Comparison of ENCODE assay signal across 37 cellular contexts in the genomic region with DNA sequence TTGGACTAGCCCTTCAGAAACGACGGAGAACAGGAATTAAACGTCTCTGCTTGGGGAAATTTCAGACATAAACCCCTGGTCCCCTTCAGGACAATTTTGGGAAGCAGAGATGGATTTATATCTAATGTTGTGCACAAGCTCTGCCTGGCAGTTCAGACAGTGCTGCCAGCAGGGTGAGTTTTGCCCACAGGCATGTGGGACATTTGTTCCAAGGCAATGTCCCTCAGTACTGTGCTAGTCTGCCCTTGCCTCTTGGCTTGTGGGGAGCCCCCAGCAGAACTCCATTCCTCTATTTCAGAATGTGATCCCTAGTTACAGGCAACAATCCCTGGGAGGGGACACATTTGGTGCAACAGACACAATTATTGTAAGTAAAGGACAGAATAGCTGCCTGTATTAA.
"Had no signal": no experiment of that assay in that cellular context is flagged by ENCODE, and none has a peak within 500 bp of the region (broad histone marks: within the 10 kb centered on the region; RNA-seq: fewer than 3 reads in every experiment).

No MANE protein-coding gene starts in this region.

- ATAC-seq: activated CD4-positive, alpha-beta T cell treated with anti-CD3 and anti-CD28 coated beads for 36 hours; activated CD4-positive, CD25-positive, alpha-beta regulatory T cell treated with anti-CD3 and anti-CD28 coated beads, Interleukin-2, amount 50 U/mL, for 24 hours; activated CD8-positive, alpha-beta memory T cell treated with anti-CD3 and anti-CD28 coated beads, Interleukin-2, amount 10 ng/mL, durations not matched to agents 7 days and 5 days; activated CD8-positive, alpha-beta T cell treated with anti-CD3 and anti-CD28 coated beads, Interleukin-2, amount 10 ng/mL, durations not matched to agents 7 days and 5 days; activated naive CD8-positive, alpha-beta T cell treated with anti-CD3 and anti-CD28 coated beads, Interleukin-2, amount 50 U/mL, for 24 hours; WTC11 had no signal

- DNase-seq: activated CD4-positive, alpha-beta memory T cell treated with anti-CD3 and anti-CD28 coated beads, Interleukin-2, amount 10 ng/mL, durations not matched to agents 7 days and 5 days; activated CD4-positive, alpha-beta T cell treated with anti-CD3 and anti-CD28 coated beads for 1 hour; activated CD4-positive, alpha-beta T cell treated with anti-CD3 and anti-CD28 coated beads for 36 hours; activated CD4-positive, alpha-beta T cell treated with anti-CD3 and anti-CD28 coated beads for 48 hours; activated CD4-positive, alpha-beta T cell treated with anti-CD3 and anti-CD28 coated beads, Interleukin-2, amount 10 ng/mL, durations not matched to agents 7 days and 5 days; activated CD4-positive, alpha-beta T cell treated with anti-CD3 and anti-CD28 coated beads, Interleukin-2, amount 50 U/mL, for 48 hours; activated CD4-positive, CD25-positive, alpha-beta regulatory T cell; activated CD8-positive, alpha-beta memory T cell treated with anti-CD3 and anti-CD28 coated beads for 24 hours; activated CD8-positive, alpha-beta memory T cell treated with anti-CD3 and anti-CD28 coated beads, Interleukin-2, amount 10 ng/mL, durations not matched to agents 7 days and 5 days; activated CD8-positive, alpha-beta memory T cell treated with anti-CD3 and anti-CD28 coated beads, Interleukin-2, amount 50 U/mL, for 48 hours; activated CD8-positive, alpha-beta T cell treated with anti-CD3 and anti-CD28 coated beads, Interleukin-2, amount 10 ng/mL, durations not matched to agents 7 days and 5 days; activated effector memory CD4-positive, alpha-beta T cell treated with Interleukin-2 at 50 U/mL for 16 hours; activated gamma-delta T cell; activated naive CD4-positive, alpha-beta T cell treated with anti-CD3 and anti-CD28 coated beads, Interleukin-2, amount 10 ng/mL, durations not matched to agents 7 days and 5 days; activated naive CD4-positive, alpha-beta T cell treated with Interleukin-2 at 50 U/mL for 16 hours; activated naive CD8-positive, alpha-beta T cell treated with anti-CD3 and anti-CD28 coated beads, Interleukin-2, amount 10 ng/mL, durations not matched to agents 7 days and 5 days; activated naive CD8-positive, alpha-beta T cell treated with anti-CD3 and anti-CD28 coated beads, Interleukin-2, amount 50 U/mL, for 24 hours; activated T-cell treated with anti-CD3 and anti-CD28 coated beads, Interleukin-2, amount 50 U/mL, for 24 hours; activated T-cell treated with anti-CD3 and anti-CD28 coated beads, Interleukin-2, amount 50 U/mL, for 48 hours; amygdala; anterior cingulate cortex; brain microvascular endothelial cell; central memory CD4-positive, alpha-beta T cell; cerebellar nuclear complex; T-helper 1 cell; T-helper 2 cell; T-helper 9 cell; WERI-Rb-1 had no signal

- H3K27ac Mint-ChIP-seq: activated CD4-positive, alpha-beta memory T cell treated with anti-CD3 and anti-CD28 coated beads, Interleukin-2, amount 10 ng/mL, durations not matched to agents 7 days and 5 days; activated CD4-positive, alpha-beta T cell treated with anti-CD3 and anti-CD28 coated beads for 36 hours; activated CD4-positive, alpha-beta T cell treated with anti-CD3 and anti-CD28 coated beads, Interleukin-2, amount 10 ng/mL, durations not matched to agents 7 days and 5 days; activated CD8-positive, alpha-beta memory T cell treated with anti-CD3 and anti-CD28 coated beads, Interleukin-2, amount 10 ng/mL, durations not matched to agents 7 days and 5 days; activated CD8-positive, alpha-beta T cell treated with anti-CD3 and anti-CD28 coated beads, Interleukin-2, amount 10 ng/mL, durations not matched to agents 7 days and 5 days; activated naive CD4-positive, alpha-beta T cell treated with anti-CD3 and anti-CD28 coated beads, Interleukin-2, amount 10 ng/mL, durations not matched to agents 7 days and 5 days; activated naive CD4-positive, alpha-beta T cell treated with anti-CD3 and anti-CD28 coated beads, Interleukin-2, amount 50 U/mL, for 24 hours; activated naive CD8-positive, alpha-beta T cell; activated naive CD8-positive, alpha-beta T cell treated with anti-CD3 and anti-CD28 coated beads, Interleukin-2, amount 10 ng/mL, durations not matched to agents 7 days and 5 days; activated naive CD8-positive, alpha-beta T cell treated with anti-CD3 and anti-CD28 coated beads, Interleukin-2, amount 50 U/mL, for 24 hours; activated T-cell treated with anti-CD3 and anti-CD28 coated beads, Interleukin-2, amount 50 U/mL, for 24 hours; activated T-helper 2 cell treated with anti-CD3 and anti-CD28 coated beads, Interferon-gamma antibody, Interleukin-2, Interleukin-4, amounts not matched to agents 10 μg/mL and 5 μg/mL and 100 μg/mL, durations not matched to agents 14 hours and 24 hours and 36 hours; T-helper 1 cell treated with Interleukin-12 subunit alpha and Interleukin-12 subunit beta and Interleukin-4 antibody, amounts not matched to agents 30 μg/mL and 1 μg/mL, for 36 hours; T-helper 2 cell treated with Interferon-gamma antibody and Interleukin-4, amounts not matched to agents 5 μg/mL and 100 μg/mL, for 36 hours; WTC11 had no signal

- H3K27me3 ChIP-seq: ascending aorta, brain microvascular endothelial cell, breast epithelium had no signal

- H3K27ac ChIP-seq: ascending aorta, brain microvascular endothelial cell, WERI-Rb-1 had no signal

- H3K36me3 ChIP-seq: ascending aorta, brain microvascular endothelial cell, breast epithelium, WERI-Rb-1 had no signal

- H3K9me3 Mint-ChIP-seq: activated CD4-positive, alpha-beta memory T cell treated with anti-CD3 and anti-CD28 coated beads, Interleukin-2, amount 10 ng/mL, durations not matched to agents 7 days and 5 days; activated CD4-positive, alpha-beta T cell treated with anti-CD3 and anti-CD28 coated beads, Interleukin-2, amount 10 ng/mL, durations not matched to agents 7 days and 5 days; activated naive CD4-positive, alpha-beta T cell treated with anti-CD3 and anti-CD28 coated beads, Interleukin-2, amount 10 ng/mL, durations not matched to agents 7 days and 5 days; activated naive CD4-positive, alpha-beta T cell treated with anti-CD3 and anti-CD28 coated beads, Interleukin-2, amount 50 U/mL, for 24 hours; activated naive CD8-positive, alpha-beta T cell treated with anti-CD3 and anti-CD28 coated beads, Interleukin-2, amount 10 ng/mL, durations not matched to agents 7 days and 5 days; activated naive CD8-positive, alpha-beta T cell treated with anti-CD3 and anti-CD28 coated beads, Interleukin-2, amount 50 U/mL, for 24 hours; activated T-cell treated with anti-CD3 and anti-CD28 coated beads, Interleukin-2, amount 50 U/mL, for 24 hours; activated T-helper 2 cell treated with anti-CD3 and anti-CD28 coated beads, Interferon-gamma antibody, Interleukin-2, Interleukin-4, amounts not matched to agents 10 μg/mL and 5 μg/mL and 100 μg/mL, durations not matched to agents 14 hours and 24 hours and 36 hours; T-helper 1 cell treated with Interleukin-12 subunit alpha and Interleukin-12 subunit beta and Interleukin-4 antibody, amounts not matched to agents 30 μg/mL and 1 μg/mL, for 36 hours; T-helper 2 cell treated with Interferon-gamma antibody and Interleukin-4, amounts not matched to agents 5 μg/mL and 100 μg/mL, for 36 hours had no signal

- H3K9me3 ChIP-seq: ascending aorta, breast epithelium had no signal

- H3K36me3 Mint-ChIP-seq: activated CD8-positive, alpha-beta memory T cell treated with anti-CD3 and anti-CD28 coated beads, Interleukin-2, amount 10 ng/mL, durations not matched to agents 7 days and 5 days; activated naive CD4-positive, alpha-beta T cell treated with anti-CD3 and anti-CD28 coated beads, Interleukin-2, amount 10 ng/mL, durations not matched to agents 7 days and 5 days; activated naive CD4-positive, alpha-beta T cell treated with anti-CD3 and anti-CD28 coated beads, Interleukin-2, amount 50 U/mL, for 24 hours; activated naive CD8-positive, alpha-beta T cell; activated naive CD8-positive, alpha-beta T cell treated with anti-CD3 and anti-CD28 coated beads, Interleukin-2, amount 10 ng/mL, durations not matched to agents 7 days and 5 days; WTC11 had no signal

- H3K4me1 Mint-ChIP-seq: activated CD4-positive, alpha-beta memory T cell treated with anti-CD3 and anti-CD28 coated beads, Interleukin-2, amount 10 ng/mL, durations not matched to agents 7 days and 5 days; activated CD4-positive, alpha-beta T cell treated with anti-CD3 and anti-CD28 coated beads for 36 hours; activated CD4-positive, alpha-beta T cell treated with anti-CD3 and anti-CD28 coated beads, Interleukin-2, amount 10 ng/mL, durations not matched to agents 7 days and 5 days; activated CD8-positive, alpha-beta memory T cell treated with anti-CD3 and anti-CD28 coated beads, Interleukin-2, amount 10 ng/mL, durations not matched to agents 7 days and 5 days; activated naive CD4-positive, alpha-beta T cell treated with anti-CD3 and anti-CD28 coated beads, Interleukin-2, amount 10 ng/mL, durations not matched to agents 7 days and 5 days; activated naive CD4-positive, alpha-beta T cell treated with anti-CD3 and anti-CD28 coated beads, Interleukin-2, amount 50 U/mL, for 24 hours; activated naive CD8-positive, alpha-beta T cell treated with anti-CD3 and anti-CD28 coated beads, Interleukin-2, amount 10 ng/mL, durations not matched to agents 7 days and 5 days; activated naive CD8-positive, alpha-beta T cell treated with anti-CD3 and anti-CD28 coated beads, Interleukin-2, amount 50 U/mL, for 24 hours had no signal

- H3K4me3 Mint-ChIP-seq: activated CD4-positive, alpha-beta memory T cell treated with anti-CD3 and anti-CD28 coated beads, Interleukin-2, amount 10 ng/mL, durations not matched to agents 7 days and 5 days; activated CD4-positive, alpha-beta T cell treated with anti-CD3 and anti-CD28 coated beads for 36 hours; activated CD4-positive, alpha-beta T cell treated with anti-CD3 and anti-CD28 coated beads, Interleukin-2, amount 10 ng/mL, durations not matched to agents 7 days and 5 days; activated CD8-positive, alpha-beta memory T cell treated with anti-CD3 and anti-CD28 coated beads, Interleukin-2, amount 10 ng/mL, durations not matched to agents 7 days and 5 days; activated CD8-positive, alpha-beta T cell treated with anti-CD3 and anti-CD28 coated beads, Interleukin-2, amount 10 ng/mL, durations not matched to agents 7 days and 5 days; activated naive CD4-positive, alpha-beta T cell treated with anti-CD3 and anti-CD28 coated beads, Interleukin-2, amount 10 ng/mL, durations not matched to agents 7 days and 5 days; activated naive CD4-positive, alpha-beta T cell treated with anti-CD3 and anti-CD28 coated beads, Interleukin-2, amount 50 U/mL, for 24 hours; activated naive CD8-positive, alpha-beta T cell; activated naive CD8-positive, alpha-beta T cell treated with anti-CD3 and anti-CD28 coated beads, Interleukin-2, amount 10 ng/mL, durations not matched to agents 7 days and 5 days; activated naive CD8-positive, alpha-beta T cell treated with anti-CD3 and anti-CD28 coated beads, Interleukin-2, amount 50 U/mL, for 24 hours; activated T-cell treated with anti-CD3 and anti-CD28 coated beads, Interleukin-2, amount 50 U/mL, for 24 hours; T-helper 1 cell treated with Interleukin-12 subunit alpha and Interleukin-12 subunit beta and Interleukin-4 antibody, amounts not matched to agents 30 μg/mL and 1 μg/mL, for 36 hours; T-helper 2 cell treated with Interferon-gamma antibody and Interleukin-4, amounts not matched to agents 5 μg/mL and 100 μg/mL, for 36 hours; WTC11 had no signal

- H3K4me1 ChIP-seq: ascending aorta, breast epithelium had no signal

- H3K4me3 ChIP-seq: ascending aorta, breast epithelium had no signal
